Comparison of ENCODE assay signal across 9 cellular contexts in the genomic region with DNA sequence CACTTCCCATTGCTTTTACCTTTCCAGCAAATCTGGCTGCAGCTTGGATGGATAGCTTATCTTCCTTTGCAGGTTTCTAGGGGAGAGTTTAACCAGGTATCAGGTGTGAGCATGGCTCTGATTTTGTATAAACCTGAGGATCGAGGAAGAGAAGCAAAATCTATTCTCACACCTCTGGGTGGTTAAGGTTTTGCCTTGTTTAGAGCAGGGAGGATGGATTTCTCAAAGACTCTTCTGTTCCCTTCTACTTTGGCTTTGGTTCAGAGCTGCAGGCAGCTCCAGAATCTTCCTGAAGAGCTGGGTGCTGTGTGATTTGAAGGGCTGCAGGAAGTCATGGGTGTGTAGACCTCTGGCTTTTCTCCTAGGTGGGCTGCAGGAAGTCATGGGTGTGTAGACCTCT. TPM values are rescaled to one million over a fixed set of nuclear protein-coding genes. Genes with fewer than 3 reads are reported as not detected.
DNase-seq lines count a peak whose midpoint lies in the region; ATAC-seq and TF ChIP-seq lines count a peak whose summit lies in the region.
"Had no signal": no experiment of that assay in that cellular context is flagged by ENCODE, and none has a peak within 500 bp of the region (broad histone marks: within the 10 kb centered on the region; RNA-seq: fewer than 3 reads in every experiment).

No MANE protein-coding gene starts in this region.

- DNase-seq in left ventricle myocardium inferior (no peak), Right ventricle myocardium inferior (ENCODE audit: missing footprints) (no peak), cerebellum (ENCODE audit: low spot score) (peak; percentile 28), amniotic stem cell (lab: John Stamatoyannopoulos, UW) (no peak), SIG-M5 treated with dmso at 0.1 percent for 504 hours (lab: John Stamatoyannopoulos, UW; ENCODE audit: unreplicated experiment) (no peak)
- DNase-seq: islet precursor cell had no signal

- TF ChIP-seq CTCF in left ventricle myocardium inferior (IDR thresholded peaks at IDR 0.05; ENCODE audit: borderline replicate concordance) = no peak

- H3K27ac ChIP-seq in left ventricle myocardium inferior (replicated peaks) (peak overlapping the region; percentile 96), muscle layer of duodenum (ENCODE audit: low read length) (no peak overlapping the region)

- peak overlapping the region; percentile 84 for H3K4me3 ChIP-seq in left ventricle myocardium inferior
- H3K4me3 ChIP-seq in muscle layer of duodenum (ENCODE audit: low read depth in 1 of 2, low read length in 2 of 2) = peak overlapping the region; percentile 62 to 78

- intact Hi-C loops in left ventricle myocardium inferior (cut with micrococcal nuclease) (no loop called here), Right ventricle myocardium inferior (cut with DNase I) (loop anchor here (1.0 to 5.0 kb wide), 2 partner anchors 58 to 123 kb away; no protein-coding TSS in a partner anchor)

- H3K36me3 ChIP-seq in left ventricle myocardium inferior (peaks cover 27% of the 10 kb centered on the region), muscle layer of duodenum (ENCODE audit: control insufficient read depth in 1 of 2, insufficient read depth in 2 of 2, low read length in 2 of 2) (peaks cover 5 to 7% of the 10 kb centered on the region in 2 donors)

- H3K9me3 ChIP-seq in left ventricle myocardium inferior (replicated peaks) = peaks cover 3% of the 10 kb centered on the region
- H3K9me3 ChIP-seq in muscle layer of duodenum (ENCODE audit: control insufficient read depth in 1 of 2, low read length in 2 of 2) = no peaks in the 10 kb centered on the region

- H3K27me3 ChIP-seq in left ventricle myocardium inferior (ENCODE audit: low read depth) (no peaks in the 10 kb centered on the region), muscle layer of duodenum (ENCODE audit: low read depth, low read length) (no peaks in the 10 kb centered on the region)

- peaks cover 85% of the 10 kb centered on the region for H3K4me1 ChIP-seq in left ventricle myocardium inferior
- peaks cover 8 to 58% of the 10 kb centered on the region in 2 donors for H3K4me1 ChIP-seq in muscle layer of duodenum (ENCODE audit: control insufficient read depth in 1 of 2, insufficient read depth in 2 of 2, low read length in 2 of 2)

- ATAC-seq in Right ventricle myocardium inferior (no peak), GM18520 (IDR thresholded peaks at IDR 0.05; ENCODE audit: unreplicated experiment) (no peak), GM21423 (IDR thresholded peaks at IDR 0.05; ENCODE audit: unreplicated experiment) (no peak)

RNA-seq across cellular contexts. Expression of a gene that starts 1.7 kb away (rescaled TPM):
- total RNA-seq in left ventricle myocardium inferior (21.9 TPM), Right ventricle myocardium inferior (27.2 TPM), cerebellum (6.4 TPM)
